ENCODE assay signal across 17 cellular contexts in genomic region chr7:158280467-158281154, GRCh38.
"Had no signal": no experiment of that assay in that cellular context is flagged by ENCODE, and none has a peak within 500 bp of the region (broad histone marks: within the 10 kb centered on the region; RNA-seq: fewer than 3 reads in every experiment).

No MANE protein-coding gene starts in this region.

- H3K27ac ChIP-seq: breast epithelium, esophagus squamous epithelium, prostate gland, right atrium auricular region, suprapubic skin had no signal

- ATAC-seq: activated CD4-positive, CD25-positive, alpha-beta regulatory T cell treated with anti-CD3 and anti-CD28 coated beads, Interleukin-2, amount 50 U/mL, for 24 hours; left cardiac atrium had no signal

- H3K27me3 ChIP-seq: breast epithelium, esophagus squamous epithelium, right atrium auricular region had no signal

- H3K9me3 ChIP-seq: esophagus squamous epithelium, prostate gland had no signal

- H3K4me1 ChIP-seq: breast epithelium, prostate gland, right atrium auricular region, suprapubic skin had no signal

- H3K4me3 ChIP-seq: breast epithelium, esophagus squamous epithelium, lung, prostate gland, right atrium auricular region, suprapubic skin had no signal

- DNase-seq: activated CD4-positive, alpha-beta T cell treated with anti-CD3 and anti-CD28 coated beads, Interleukin-2, amount 50 U/mL, for 1 hour; activated CD8-positive, alpha-beta memory T cell treated with anti-CD3 and anti-CD28 coated beads, Interleukin-2, amount 50 U/mL, for 4 hours; activated gamma-delta T cell; activated T-cell treated with anti-CD3 and anti-CD28 coated beads, Interleukin-2, amount 50 U/mL, for 48 hours; dermis blood vessel endothelial cell; effector memory CD4-positive, alpha-beta T cell; esophagus squamous epithelium; immature natural killer cell; left cardiac atrium; nephron progenitor cell; occipital lobe had no signal

- H3K36me3 ChIP-seq: breast epithelium, esophagus squamous epithelium, prostate gland, right atrium auricular region, suprapubic skin had no signal
